ENCODE assay signal across 16 cellular contexts in genomic region chr5:74837115-74837514, GRCh38. TPM values are rescaled to one million over a fixed set of nuclear protein-coding genes. Genes with fewer than 3 reads are reported as not detected.
DNase-seq lines count a peak whose midpoint lies in the region; ATAC-seq and TF ChIP-seq lines count a peak whose summit lies in the region.
"Had no signal": no experiment of that assay in that cellular context is flagged by ENCODE, and none has a peak within 500 bp of the region (broad histone marks: within the 10 kb centered on the region; RNA-seq: fewer than 3 reads in every experiment).

No MANE protein-coding gene starts in this region.

- no peaks in the 10 kb centered on the region for H3K36me3 ChIP-seq in colonic mucosa

- no peaks in the 10 kb centered on the region for H3K9me3 Mint-ChIP-seq in WTC11
- H3K9me3 Mint-ChIP-seq in progenitor cell of endocrine pancreas (ENCODE audit: low read depth), result no peaks in the 10 kb centered on the region
- H3K9me3 Mint-ChIP-seq: H9 had no signal

- H3K9me3 ChIP-seq in colonic mucosa, result no peaks in the 10 kb centered on the region

- no peaks in the 10 kb centered on the region for H3K27me3 ChIP-seq in colonic mucosa

- intact Hi-C loops in colonic mucosa (cut with DNase I), result no loop called here

- H3K27ac ChIP-seq in colonic mucosa, result peak overlapping the region; percentile 25
- H3K27ac ChIP-seq: GM23248 had no signal

- no peak overlapping the region for H3K4me3 ChIP-seq in colonic mucosa
- H3K4me3 ChIP-seq: GM23248 had no signal

- ATAC-seq in WTC11 (no peak), GM21825 (IDR thresholded peaks at IDR 0.05; ENCODE audit: unreplicated experiment) (no peak)
- ATAC-seq: HCT116 had no signal

- peaks cover 47% of the 10 kb centered on the region for H3K4me1 Mint-ChIP-seq in WTC11
- peaks cover 26% of the 10 kb centered on the region for H3K4me1 Mint-ChIP-seq in progenitor cell of endocrine pancreas (ENCODE audit: low read depth)

- peaks cover 7% of the 10 kb centered on the region for H3K4me1 ChIP-seq in colonic mucosa

- POLR2A ChIA-PET in WTC11 (lab: Charles Lee), result interaction anchor here (0.7 kb wide), 1 partner anchor 28 kb away, joined by 4 read pairs; no protein-coding TSS in a partner anchor

- CTCF ChIA-PET in WTC11 (lab: Charles Lee), result no interaction called here

- no peak for DNase-seq in WTC11 (ENCODE audit: low spot score)
- DNase-seq in colonic mucosa, result no peak
- DNase-seq in progenitor cell of endocrine pancreas (ENCODE audit: low spot score, unreplicated experiment), result no peak
- no peak for DNase-seq in MV-4-11 (lab: John Stamatoyannopoulos, UW)
- no peak for DNase-seq in SIG-M5 treated with dmso at 0.1 percent for 504 hours (lab: John Stamatoyannopoulos, UW; ENCODE audit: unreplicated experiment)
- DNase-seq: C1 segment of cervical spinal cord; Calu3; CD4-positive, alpha-beta memory T cell; COR-L47; DMS53; DMS79 treated with DMSO at 0.1 percent for 48 hours; GF-D8; GM23248; H9 had no signal

- TF ChIP-seq CTCF in WTC11 (IDR thresholded peaks at IDR 0.05), result no peak
- no peak for TF ChIP-seq CTCF in colonic mucosa (IDR thresholded peaks at IDR 0.05)
- TF ChIP-seq CTCF in progenitor cell of endocrine pancreas (IDR thresholded peaks at IDR 0.05; ENCODE audit: unreplicated experiment), result no peak

- H3K27me3 Mint-ChIP-seq in WTC11 (ENCODE audit: low read depth), result no peaks in the 10 kb centered on the region
- H3K27me3 Mint-ChIP-seq in progenitor cell of endocrine pancreas, result no peaks in the 10 kb centered on the region
- H3K27me3 Mint-ChIP-seq: CD4-positive, alpha-beta memory T cell had no signal

- H3K9ac ChIP-seq in colonic mucosa (ENCODE audit: low read depth in 2 of 2, low read length in 2 of 2), result no peak overlapping the region
- H3K9ac ChIP-seq: GM23248 had no signal

- no peak overlapping the region for H3K4me3 Mint-ChIP-seq in WTC11
- H3K4me3 Mint-ChIP-seq in progenitor cell of endocrine pancreas (ENCODE audit: low read depth), result no peak overlapping the region
- H3K4me3 Mint-ChIP-seq: CD4-positive, alpha-beta memory T cell; H9 had no signal

- 0 out of 2 replicates have a peak overlapping the region, but pooled peaks have one; percentile 17 for H3K27ac Mint-ChIP-seq in WTC11
- H3K27ac Mint-ChIP-seq in progenitor cell of endocrine pancreas, result peak overlapping the region; percentile 17
- H3K27ac Mint-ChIP-seq: CD4-positive, alpha-beta memory T cell; H9 had no signal

- peaks cover 38% of the 10 kb centered on the region for H3K36me3 Mint-ChIP-seq in WTC11
- H3K36me3 Mint-ChIP-seq in progenitor cell of endocrine pancreas (ENCODE audit: insufficient read depth), result peaks cover 10% of the 10 kb centered on the region

TF ChIP-seq in WTC11, 78 proteins besides CTCF, POLR2A, EP300 and RAD21 (continues in another document):
- TF ChIP-seq USF2 (CRISPR knock-in tag; IDR thresholded peaks at IDR 0.05) (no peak), ZBTB43 (CRISPR knock-in tag; IDR thresholded peaks at IDR 0.05) (no peak), FOXJ3 (CRISPR knock-in tag; IDR thresholded peaks at IDR 0.05; ENCODE audit: borderline replicate concordance) (no peak), ATF1 (CRISPR knock-in tag; IDR thresholded peaks at IDR 0.05) (no peak), ZNF532 (CRISPR knock-in tag; IDR thresholded peaks at IDR 0.05; ENCODE audit: borderline replicate concordance) (no peak), AR (CRISPR knock-in tag; IDR thresholded peaks at IDR 0.05) (no peak), EMX1 (CRISPR knock-in tag; IDR thresholded peaks at IDR 0.05) (no peak), GABPB1 (CRISPR knock-in tag; IDR thresholded peaks at IDR 0.05) (no peak), SMAD4 (CRISPR knock-in tag; IDR thresholded peaks at IDR 0.05) (no peak), FOXP4 (CRISPR knock-in tag; IDR thresholded peaks at IDR 0.05) (no peak), SMAD3 (CRISPR knock-in tag; IDR thresholded peaks at IDR 0.05; ENCODE audit: borderline replicate concordance) (no peak)

RNA-seq across cellular contexts. Expression of gene FAM169A, which starts 29.1 kb away (rescaled TPM):
- total RNA-seq in WTC11 (2021) (59.1 to 69.1 TPM (median 61.1 TPM) in 3 replicates), colonic mucosa (1 to 10 TPM; 4.9 to 5.0 TPM), progenitor cell of endocrine pancreas (32.4 and 33.5 TPM in 2 replicates)
